Comparison of ENCODE assay signal across 21 cellular contexts in the genomic region with DNA sequence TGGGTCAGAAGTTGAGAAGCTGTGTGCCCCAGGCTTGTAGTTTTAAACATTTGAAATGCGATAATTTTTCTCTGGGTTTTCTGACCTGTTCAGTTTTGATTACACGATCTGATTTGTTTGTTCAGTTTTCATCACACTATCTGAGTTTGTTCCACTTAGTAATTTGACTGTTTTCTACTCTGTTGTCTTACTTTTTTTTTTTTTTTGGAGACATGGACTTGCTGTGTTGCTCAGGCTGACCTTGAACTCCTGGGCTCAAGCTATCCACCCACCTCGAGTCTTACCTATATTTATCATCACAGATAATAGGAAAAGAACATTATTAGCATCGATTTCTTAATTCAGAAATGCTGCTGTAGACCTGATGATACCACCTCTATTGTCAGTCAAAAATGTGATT.
"Had no signal": no experiment of that assay in that cellular context is flagged by ENCODE, and none has a peak within 500 bp of the region (broad histone marks: within the 10 kb centered on the region; RNA-seq: fewer than 3 reads in every experiment).

No MANE protein-coding gene starts in this region.

- H3K36me3 ChIP-seq: ascending aorta, esophagus muscularis mucosa, gastroesophageal sphincter, heart left ventricle, upper lobe of left lung had no signal

- H3K27me3 ChIP-seq: ascending aorta, esophagus muscularis mucosa, gastroesophageal sphincter, heart left ventricle, upper lobe of left lung had no signal

- FAIRE-seq: endothelial cell of umbilical vein had no signal

- H3K27ac Mint-ChIP-seq: activated CD4-positive, alpha-beta T cell treated with anti-CD3 and anti-CD28 coated beads, Interleukin-2, amount 10 ng/mL, durations not matched to agents 24 days and 14 days; activated CD8-positive, alpha-beta T cell treated with anti-CD3 and anti-CD28 coated beads for 36 hours; activated T-helper 2 cell treated with anti-CD3 and anti-CD28 coated beads, Interferon-gamma antibody, Interleukin-2, Interleukin-4, amounts not matched to agents 10 μg/mL and 5 μg/mL and 100 μg/mL, durations not matched to agents 14 hours and 24 hours and 36 hours; stimulated activated naive CD8-positive, alpha-beta T cell treated with anti-CD3 and anti-CD28 coated beads, Interleukin-15, amount 100 ng/mL, for 72 hours had no signal

- H3K9me3 ChIP-seq: ascending aorta, esophagus muscularis mucosa, gastroesophageal sphincter, heart left ventricle, upper lobe of left lung had no signal

- DNase-seq: activated CD4-positive, alpha-beta T cell treated with anti-CD3 and anti-CD28 coated beads, Interleukin-2, amount 10 ng/mL, durations not matched to agents 24 days and 14 days; activated CD8-positive, alpha-beta T cell treated with anti-CD3 and anti-CD28 coated beads for 36 hours; activated naive CD4-positive, alpha-beta T cell treated with Interleukin-2 at 50 U/mL for 16 hours; activated T-cell treated with anti-CD3 and anti-CD28 coated beads, Interleukin-2, amount 50 U/mL, for 1 hour; cortex of kidney; effector CD8-positive, alpha-beta T cell; heart left ventricle; left ventricle myocardium superior; mesenchymal stem cell; naive thymus-derived CD8-positive, alpha-beta T cell; stimulated activated CD4-positive, alpha-beta T cell treated with anti-CD3 and anti-CD28 coated beads, Interleukin-12 subunit alpha, Interleukin-12 subunit beta, amount 100 ng/mL, for 4 hours; stimulated activated CD4-positive, alpha-beta T cell treated with anti-CD3 and anti-CD28 coated beads, Interleukin-1b, Interleukin-23, amount 100 ng/mL, for 48 hours; stimulated activated naive CD8-positive, alpha-beta T cell treated with anti-CD3 and anti-CD28 coated beads, Interleukin-15, amount 100 ng/mL, for 72 hours; T-helper 1 cell; upper lobe of left lung had no signal

- H3K27ac ChIP-seq: ascending aorta, esophagus muscularis mucosa, gastroesophageal sphincter, heart left ventricle, upper lobe of left lung had no signal

- H3K4me3 Mint-ChIP-seq: activated CD4-positive, alpha-beta T cell treated with anti-CD3 and anti-CD28 coated beads, Interleukin-2, amount 10 ng/mL, durations not matched to agents 24 days and 14 days; activated CD8-positive, alpha-beta T cell treated with anti-CD3 and anti-CD28 coated beads for 36 hours; central memory CD8-positive, alpha-beta T cell; stimulated activated naive CD8-positive, alpha-beta T cell treated with anti-CD3 and anti-CD28 coated beads, Interleukin-15, amount 100 ng/mL, for 72 hours had no signal

- H3K4me3 ChIP-seq: ascending aorta, esophagus muscularis mucosa, gastroesophageal sphincter, heart left ventricle, upper lobe of left lung had no signal

- H3K9me3 Mint-ChIP-seq: central memory CD8-positive, alpha-beta T cell had no signal

- ATAC-seq: activated CD8-positive, alpha-beta T cell treated with anti-CD3 and anti-CD28 coated beads for 36 hours; gastroesophageal sphincter; heart left ventricle; left ventricle myocardium superior; naive thymus-derived CD8-positive, alpha-beta T cell; stimulated activated naive CD8-positive, alpha-beta T cell treated with anti-CD3 and anti-CD28 coated beads, Interleukin-15, amount 100 ng/mL, for 72 hours had no signal

- H3K27me3 Mint-ChIP-seq: activated CD4-positive, alpha-beta T cell treated with anti-CD3 and anti-CD28 coated beads, Interleukin-2, amount 10 ng/mL, durations not matched to agents 24 days and 14 days; activated CD8-positive, alpha-beta T cell treated with anti-CD3 and anti-CD28 coated beads for 36 hours; central memory CD8-positive, alpha-beta T cell; naive thymus-derived CD8-positive, alpha-beta T cell; stimulated activated naive CD8-positive, alpha-beta T cell treated with anti-CD3 and anti-CD28 coated beads, Interleukin-15, amount 100 ng/mL, for 72 hours had no signal
